24 cellular contexts compared by ENCODE assay signal in the genomic region with DNA sequence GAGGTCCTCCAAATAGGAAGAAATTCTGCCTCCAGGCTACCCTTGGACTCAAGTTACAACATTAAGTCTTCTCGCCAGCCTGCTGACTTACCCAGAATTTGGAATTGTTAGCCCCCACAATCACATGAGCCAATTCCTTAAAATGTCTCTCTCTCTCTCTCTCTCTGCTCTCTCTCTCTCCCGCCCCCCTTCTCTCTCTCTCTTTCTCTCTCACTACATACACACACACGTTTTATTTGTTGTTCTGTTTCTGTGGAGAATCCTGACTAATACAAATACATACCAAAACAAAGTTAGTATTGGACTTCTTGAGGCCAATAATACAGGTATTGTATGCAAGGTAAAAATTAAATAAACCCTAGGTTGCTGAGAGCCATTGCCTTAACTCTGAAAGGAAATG.
DNase-seq lines count a peak whose midpoint lies in the region; ATAC-seq and TF ChIP-seq lines count a peak whose summit lies in the region.
"Had no signal": no experiment of that assay in that cellular context is flagged by ENCODE, and none has a peak within 500 bp of the region (broad histone marks: within the 10 kb centered on the region; RNA-seq: fewer than 3 reads in every experiment).

No MANE protein-coding gene starts in this region.

- H3K4me1 Mint-ChIP-seq in GM23338 (peaks cover 3% of the 10 kb centered on the region; the same call in 1 of the 3 replicates), WTC11 (peaks cover 4% of the 10 kb centered on the region), naive B cell (peaks cover 5 to 14% (median 7%) of the 10 kb centered on the region in 3 donors), T-cell (no peaks in the 10 kb centered on the region)
- H3K4me1 Mint-ChIP-seq: CD14-positive monocyte had no signal

- H3K4me2 ChIP-seq in GM23338 = no peak overlapping the region
- H3K4me2 ChIP-seq: PC-9 had no signal

- H3K27me3 ChIP-seq in GM23338 (ENCODE audit: insufficient read depth) = no peaks in the 10 kb centered on the region
- H3K27me3 ChIP-seq: SJCRH30 had no signal

- no peaks in the 10 kb centered on the region for H3K4me1 ChIP-seq in GM23338 (ENCODE audit: insufficient read depth)
- H3K4me1 ChIP-seq: HAP-1 had no signal

- H3K27ac Mint-ChIP-seq in GM23338 (no peak overlapping the region), WTC11 (no peak overlapping the region), naive B cell (peak overlapping the region in 4 of 6 donors; percentile 5 to 31 (median 15)), T-cell (no peak overlapping the region)
- H3K27ac Mint-ChIP-seq: B cell, CD14-positive monocyte had no signal

- H3K36me3 Mint-ChIP-seq in GM23338 (ENCODE audit: low read depth) (no peaks in the 10 kb centered on the region; the same call in 2 of the 3 replicates), WTC11 (peaks cover 2% of the 10 kb centered on the region; the same call in 1 of the 2 replicates), naive B cell (no peaks in the 10 kb centered on the region), T-cell (no peaks in the 10 kb centered on the region)
- H3K36me3 Mint-ChIP-seq: CD14-positive monocyte had no signal

- H3K79me2 ChIP-seq in GM23338 (replicated peaks; ENCODE audit: insufficient read depth) = no peaks in the 10 kb centered on the region

- H3K9me2 ChIP-seq in GM23338 (ENCODE audit: insufficient read depth) = no peaks in the 10 kb centered on the region

- DNase-seq in CD1c-positive myeloid dendritic cell (ENCODE audit: extremely low spot score) = peak; percentile 13
- no peak for DNase-seq in GM23338 (ENCODE audit: low spot score)
- DNase-seq in WTC11 (ENCODE audit: low spot score) = no peak
- DNase-seq in naive B cell = no peak
- DNase-seq in T-cell = no peak
- no peak for DNase-seq in posterior cingulate gyrus
- no peak for DNase-seq in sciatic nerve (ENCODE audit: low spot score)
- DNase-seq: DMS53; GOT3; NCI-H1092 treated with DMSO at 0.1 percent for 48 hours; NCI-H1436; NCI-H187 treated with DMSO at 0.1 percent for 48 hours; NCI-H2107; NCI-H524 treated with DMSO at 0.1 percent for 48 hours; NCI-H774; NK-92 treated with Interleukin-12 subunit alpha and Interleukin-12 subunit beta, amount 100 ng/mL, for 24 hours; PC-9 had no signal

- intact Hi-C loops in posterior cingulate gyrus (cut with DNase I) = no loop called here
- intact Hi-C loops in sciatic nerve (cut with DNase I) = no loop called here

- H3K27ac ChIP-seq in GM23338 (ENCODE audit: low read depth) = no peak overlapping the region
- H3K27ac ChIP-seq: HL-60, SJCRH30 had no signal

- peaks cover 2% of the 10 kb centered on the region; the same call in 2 of the 3 replicates for H3K9me3 Mint-ChIP-seq in GM23338
- no peaks in the 10 kb centered on the region for H3K9me3 Mint-ChIP-seq in WTC11
- peaks cover 0 to 2% (median 0%) of the 10 kb centered on the region in 7 donors for H3K9me3 Mint-ChIP-seq in naive B cell
- no peaks in the 10 kb centered on the region for H3K9me3 Mint-ChIP-seq in T-cell

- no peaks in the 10 kb centered on the region for H3F3A ChIP-seq in GM23338 (replicated peaks; ENCODE audit: low read depth)

- TF ChIP-seq CTCF in GM23338 (conservative IDR thresholded peaks at IDR 0.05; ENCODE audit: low read depth in 2 of 2) (no peak), WTC11 (IDR thresholded peaks at IDR 0.05) (no peak)

- peak overlapping the region; percentile 74; the same call in 1 of the 2 replicates for H2AFZ ChIP-seq in GM23338
- H2AFZ ChIP-seq: PC-9 had no signal

- H4K20me1 ChIP-seq in GM23338 (replicated peaks; ENCODE audit: insufficient read depth) = no peaks in the 10 kb centered on the region

- no peaks in the 10 kb centered on the region for H3K36me3 ChIP-seq in GM23338 (ENCODE audit: insufficient read depth)
- H3K36me3 ChIP-seq: HAP-1, SJCRH30 had no signal

- H3K4me3 Mint-ChIP-seq in GM23338 (no peak overlapping the region), WTC11 (no peak overlapping the region), naive B cell (no peak overlapping the region), T-cell (no peak overlapping the region)
- H3K4me3 Mint-ChIP-seq: B cell, CD14-positive monocyte had no signal

- no peak overlapping the region for H3K4me3 ChIP-seq in GM23338
- H3K4me3 ChIP-seq: HAP-1, PC-9, SJCRH30 had no signal

- H3K27me3 Mint-ChIP-seq in GM23338 (ENCODE audit: insufficient read depth, low read depth, poor library complexity) (peaks cover 3% of the 10 kb centered on the region), WTC11 (ENCODE audit: low read depth) (no peaks in the 10 kb centered on the region), naive B cell (no peaks in the 10 kb centered on the region), T-cell (no peaks in the 10 kb centered on the region)
- H3K27me3 Mint-ChIP-seq: B cell had no signal

- ATAC-seq in GM23338 = no peak
- ATAC-seq in WTC11 = peak; percentile 41
- no peak for ATAC-seq in naive B cell (ENCODE audit: low read depth in 2 of 2)
- ATAC-seq in T-cell (replicated peaks in 1 of 4) = no peak
- ATAC-seq in sciatic nerve = no peak
- ATAC-seq: Right ventricle myocardium inferior, SK-N-SH treated with all-trans-retinoic acid at 6 μM for 48 hours had no signal

- POLR2A ChIA-PET in WTC11 (lab: Charles Lee) (no interaction called here), T-cell (lab: Charles Lee) (no interaction called here)

- CTCF ChIA-PET in WTC11 (lab: Charles Lee) (no interaction called here), T-cell (lab: Charles Lee) (no interaction called here)

TF ChIP-seq in GM23338, 12 proteins besides CTCF, POLR2A, EP300 and RAD21 (continues in another document):
- TF ChIP-seq NANOG (IDR thresholded peaks at IDR 0.05; ENCODE audit: borderline replicate concordance) (no peak), ZNF331 (CRISPR knock-in tag; IDR thresholded peaks at IDR 0.05; ENCODE audit: low read depth) (no peak), ZNF114 (CRISPR knock-in tag; IDR thresholded peaks at IDR 0.05) (no peak), JUNB (IDR thresholded peaks at IDR 0.05; ENCODE audit: unreplicated experiment) (no peak)
- TF ChIP-seq, protein P1, sequence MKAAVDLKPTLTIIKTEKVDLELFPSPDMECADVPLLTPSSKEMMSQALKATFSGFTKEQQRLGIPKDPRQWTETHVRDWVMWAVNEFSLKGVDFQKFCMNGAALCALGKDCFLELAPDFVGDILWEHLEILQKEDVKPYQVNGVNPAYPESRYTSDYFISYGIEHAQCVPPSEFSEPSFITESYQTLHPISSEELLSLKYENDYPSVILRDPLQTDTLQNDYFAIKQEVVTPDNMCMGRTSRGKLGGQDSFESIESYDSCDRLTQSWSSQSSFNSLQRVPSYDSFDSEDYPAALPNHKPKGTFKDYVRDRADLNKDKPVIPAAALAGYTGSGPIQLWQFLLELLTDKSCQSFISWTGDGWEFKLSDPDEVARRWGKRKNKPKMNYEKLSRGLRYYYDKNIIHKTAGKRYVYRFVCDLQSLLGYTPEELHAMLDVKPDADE (IDR thresholded peaks at IDR 0.05) = no peak

TF ChIP-seq in WTC11, 78 proteins besides CTCF, POLR2A, EP300 and RAD21:
- TF ChIP-seq ATF1 (CRISPR knock-in tag; IDR thresholded peaks at IDR 0.05) = no peak
- no peak for TF ChIP-seq JAZF1 (CRISPR knock-in tag; IDR thresholded peaks at IDR 0.05)
- no peak for TF ChIP-seq ZNF416 (CRISPR knock-in tag; IDR thresholded peaks at IDR 0.05)
- TF ChIP-seq CBFB (CRISPR knock-in tag; IDR thresholded peaks at IDR 0.05; ENCODE audit: low read depth) = no peak
TF ChIP-seq in WTC11: peak in this region for 0.

Comparison
In these comparisons a context has a peak if more than half of its experiments do, and no peak if none do; other contexts are left out.
1. H3K27ac Mint-ChIP-seq: peak in naive B cell (4 of 6); none in GM23338 (single experiment), WTC11 (single experiment) and T-cell (0 of 2).